22 cellular contexts compared by ENCODE assay signal in the genomic region with DNA sequence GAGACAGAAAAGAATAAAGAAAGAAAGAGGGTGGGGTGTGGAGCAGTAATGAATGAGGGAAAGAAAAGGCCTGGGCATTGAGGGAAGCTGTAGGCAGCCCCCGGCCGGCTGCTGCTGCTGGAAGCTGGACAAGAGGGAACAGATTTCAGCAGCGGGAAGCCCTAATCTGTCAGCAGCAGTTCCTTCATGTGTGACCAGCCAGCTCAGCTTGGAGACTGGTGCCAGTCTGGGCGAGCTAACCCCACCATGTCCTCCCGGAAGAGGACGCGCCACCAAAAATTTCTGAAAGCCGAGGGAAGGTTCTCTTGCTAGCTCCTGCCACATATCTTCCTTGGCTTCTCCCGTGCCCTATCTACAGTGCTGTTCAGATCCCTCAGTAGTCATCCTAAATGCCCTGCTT.
A peak's percentile ranks its signal among the peaks of the same experiment; 100 is the strongest.
DNase-seq lines count a peak whose midpoint lies in the region; ATAC-seq lines count a peak whose summit lies in the region.
"Had no signal": no experiment of that assay in that cellular context is flagged by ENCODE, and none has a peak within 500 bp of the region (broad histone marks: within the 10 kb centered on the region; RNA-seq: fewer than 3 reads in every experiment).

No MANE protein-coding gene starts in this region.

- peak overlapping the region; percentile 7 for H3K18ac ChIP-seq in neuronal stem cell (ENCODE audit: low read length)

- no peak overlapping the region for H4K91ac ChIP-seq in neuronal stem cell (ENCODE audit: low read depth, low read length, poor library complexity)

- H3K4me3 ChIP-seq in neuronal stem cell (ENCODE audit: low read length in 2 of 2), result no peak overlapping the region
- H3K4me3 ChIP-seq: GM12878, SK-N-MC had no signal

- H3K4me2 ChIP-seq in neuronal stem cell (ENCODE audit: insufficient read depth, low read length, poor library complexity, severe bottlenecking), result peak overlapping the region; percentile 26

- no peak overlapping the region for H2BK15ac ChIP-seq in neuronal stem cell (ENCODE audit: low read length)

- no peaks in the 10 kb centered on the region for H3K36me3 ChIP-seq in neuronal stem cell (replicated peaks in 1 of 2; ENCODE audit: control insufficient read depth in 2 of 2, insufficient read depth in 2 of 2, low read length in 2 of 2)

- H3K79me1 ChIP-seq in neuronal stem cell (ENCODE audit: low read depth, low read length), result no peaks in the 10 kb centered on the region

- no peak overlapping the region for H2AK5ac ChIP-seq in neuronal stem cell (ENCODE audit: low read depth, low read length)

- no peak overlapping the region for H3K23ac ChIP-seq in neuronal stem cell (ENCODE audit: low read depth, low read length, poor library complexity)

- no peak overlapping the region for H4K8ac ChIP-seq in neuronal stem cell (ENCODE audit: low read depth, low read length)

- H2AFZ ChIP-seq in neuronal stem cell (ENCODE audit: low read length), result peak overlapping the region; percentile 18

- peak overlapping the region; percentile 17 for H3K27ac ChIP-seq in neuronal stem cell (replicated peaks; ENCODE audit: low read length)
- H3K27ac ChIP-seq: SK-N-MC had no signal

- H3K4ac ChIP-seq in neuronal stem cell (ENCODE audit: low read length), result no peak overlapping the region

- H3K4me1 ChIP-seq in neuronal stem cell (ENCODE audit: control insufficient read depth in 2 of 2, insufficient read depth in 1 of 2, low read depth in 1 of 2, low read length in 2 of 2), result peaks cover 22 to 55% of the 10 kb centered on the region in 2 donors

- H3K9ac ChIP-seq in neuronal stem cell (ENCODE audit: low read depth, low read length, poor library complexity), result no peak overlapping the region

- H2BK12ac ChIP-seq in neuronal stem cell (ENCODE audit: low read length), result no peak overlapping the region

- no peak overlapping the region for H2BK5ac ChIP-seq in neuronal stem cell (ENCODE audit: low read length)

- H2BK120ac ChIP-seq in neuronal stem cell (ENCODE audit: low read depth, low read length), result no peak overlapping the region

- H3K9me3 ChIP-seq in neuronal stem cell (replicated peaks in 1 of 2; ENCODE audit: control insufficient read depth in 2 of 2, insufficient read depth in 1 of 2, low read depth in 1 of 2, low read length in 2 of 2), result no peaks in the 10 kb centered on the region

- ATAC-seq in HG02970 (IDR thresholded peaks at IDR 0.05; ENCODE audit: low FRiP score, unreplicated experiment), result no peak
- ATAC-seq: GM12878 had no signal

- WGBS in neuronal stem cell (ENCODE audit: extremely low coverage in 2 of 2, insufficient read length in 2 of 2, insufficient replicate concordance in 1 of 2), 2 donors, result no CpG with 5 or more reads among the region's 9 CpGs

- no peaks in the 10 kb centered on the region for H3K27me3 ChIP-seq in neuronal stem cell (ENCODE audit: control insufficient read depth in 3 of 3, insufficient read depth in 3 of 3, low read depth in 1 of 3, low read length in 3 of 3)

- no peak overlapping the region for H3K14ac ChIP-seq in neuronal stem cell (ENCODE audit: low read length)

- DNase-seq in NCI-H1694 (lab: John Stamatoyannopoulos, UW) (peak; percentile 39), NCI-H524 treated with DMSO at 0.1 percent for 48 hours (lab: John Stamatoyannopoulos, UW) (peak; percentile 53), ecto neural progenitor cell (ENCODE audit: low spot score) (peak; percentile 83), neuronal stem cell (ENCODE audit: low spot score) (peak; percentile 47), hepatic stellate cell (ENCODE audit: low spot score) (no peak), NCI-H128 (lab: John Stamatoyannopoulos, UW; ENCODE audit: unreplicated experiment) (no peak), 8988T (no peak)
- DNase-seq: ACHN; CD8-positive, alpha-beta memory T cell; DND-41; GF-D8; GOT3; Kasumi-1; MM.1S; NCI-H1105; NCI-H187; NCI-H2107; OCI-M1; Right ventricle myocardium superior had no signal

Comparison
In these comparisons a context has a peak if more than half of its experiments do, and no peak if none do; other contexts are left out.
1. DNase-seq: peak in NCI-H1694 (single experiment), NCI-H524 treated with DMSO at 0.1 percent for 48 hours (single experiment), ecto neural progenitor cell (single experiment) and neuronal stem cell (single experiment); none in hepatic stellate cell (single experiment), NCI-H128 (single experiment) and 8988T (single experiment).